11 cellular contexts compared by ENCODE assay signal in genomic region chr14:68970096-68970612, GRCh38. TPM values are rescaled to one million over a fixed set of nuclear protein-coding genes. Genes with fewer than 3 reads are reported as not detected.
DNase-seq lines count a peak whose midpoint lies in the region; ATAC-seq, FAIRE-seq and TF ChIP-seq lines count a peak whose summit lies in the region.
"Had no signal": no experiment of that assay in that cellular context is flagged by ENCODE, and none has a peak within 500 bp of the region (broad histone marks: within the 10 kb centered on the region; RNA-seq: fewer than 3 reads in every experiment).

No MANE protein-coding gene starts in this region.

- TF ChIP-seq CTCF in thoracic aorta (IDR thresholded peaks at IDR 0.05) = no peak

- ATAC-seq in thoracic aorta (ENCODE audit: insufficient number of reproducible peaks, low FRiP score, low read depth) = no peak
- ATAC-seq: left colon had no signal

- no peaks in the 10 kb centered on the region for H3K9me3 Mint-ChIP-seq in activated T-helper 1 cell treated with anti-CD3 and anti-CD28 coated beads, Interleukin-12 subunit alpha, Interleukin-12 subunit beta, Interleukin-2, Interleukin-4 antibody, amounts not matched to agents 30 ng/mL and 10 ng/mL and 1 ng/mL, durations not matched to agents 14 hours and 24 hours and 36 hours

- H3K9me3 ChIP-seq in iPS-20b (ENCODE audit: insufficient read depth, low read depth, low read length) (no peaks in the 10 kb centered on the region), thoracic aorta (no peaks in the 10 kb centered on the region)

- DNase-seq in activated gamma-delta T cell treated with Interleukin-2 at 50 U/mL for 16 hours = peak; percentile 34
- DNase-seq in activated gamma-delta T cell (lab: John Stamatoyannopoulos, UW) = no peak
- peak; percentile 16 for DNase-seq in activated T-helper 1 cell treated with anti-CD3 and anti-CD28 coated beads, Interleukin-12 subunit alpha, Interleukin-12 subunit beta, Interleukin-2, Interleukin-4 antibody, amounts not matched to agents 30 ng/mL and 10 ng/mL and 1 ng/mL, durations not matched to agents 14 hours and 24 hours and 36 hours (ENCODE audit: low spot score)
- no peak for DNase-seq in thoracic aorta (ENCODE audit: low spot score)
- DNase-seq in A172 (ENCODE audit: low spot score) = no peak
- no peak for DNase-seq in NK-92 treated with Interleukin-12 subunit alpha and Interleukin-12 subunit beta, amount 100 ng/mL, for 24 hours (lab: John Stamatoyannopoulos, UW)
- no peak for DNase-seq in HTR-8/SVneo (ENCODE audit: insufficient read length, low spot score)
- DNase-seq: left colon, SHP77 had no signal

- H3K36me3 ChIP-seq in iPS-20b (ENCODE audit: insufficient read depth, low read depth, low read length) = peaks cover 52% of the 10 kb centered on the region
- peaks cover 30% of the 10 kb centered on the region for H3K36me3 ChIP-seq in thoracic aorta

- H3K4me1 ChIP-seq in iPS-20b (ENCODE audit: insufficient read depth, low read length) = peaks cover 39% of the 10 kb centered on the region
- H3K4me1 ChIP-seq in thoracic aorta (ENCODE audit: control insufficient read depth in 1 of 2, low read depth in 2 of 2) = peaks cover 91 to 100% of the 10 kb centered on the region in 2 donors

- no peak overlapping the region for H3K27ac ChIP-seq in iPS-20b (ENCODE audit: low read length)
- H3K27ac ChIP-seq in thoracic aorta = peak overlapping the region; percentile 100

- H3K9ac ChIP-seq in iPS-20b (ENCODE audit: low read depth, low read length) = peak overlapping the region; percentile 28

- intact Hi-C loops in activated T-helper 1 cell treated with anti-CD3 and anti-CD28 coated beads, Interleukin-12 subunit alpha, Interleukin-12 subunit beta, Interleukin-2, Interleukin-4 antibody, amounts not matched to agents 30 ng/mL and 10 ng/mL and 1 ng/mL, durations not matched to agents 14 hours and 24 hours and 36 hours (cut with micrococcal nuclease) = no loop called here

- H3K27me3 Mint-ChIP-seq in activated T-helper 1 cell treated with anti-CD3 and anti-CD28 coated beads, Interleukin-12 subunit alpha, Interleukin-12 subunit beta, Interleukin-2, Interleukin-4 antibody, amounts not matched to agents 30 ng/mL and 10 ng/mL and 1 ng/mL, durations not matched to agents 14 hours and 24 hours and 36 hours (ENCODE audit: insufficient read depth) = peaks cover 3% of the 10 kb centered on the region

- peaks cover 34% of the 10 kb centered on the region for H3K4me1 Mint-ChIP-seq in activated T-helper 1 cell treated with anti-CD3 and anti-CD28 coated beads, Interleukin-12 subunit alpha, Interleukin-12 subunit beta, Interleukin-2, Interleukin-4 antibody, amounts not matched to agents 30 ng/mL and 10 ng/mL and 1 ng/mL, durations not matched to agents 14 hours and 24 hours and 36 hours (ENCODE audit: low read depth)

- no peak overlapping the region for H3K27ac Mint-ChIP-seq in activated T-helper 1 cell treated with anti-CD3 and anti-CD28 coated beads, Interleukin-12 subunit alpha, Interleukin-12 subunit beta, Interleukin-2, Interleukin-4 antibody, amounts not matched to agents 30 ng/mL and 10 ng/mL and 1 ng/mL, durations not matched to agents 14 hours and 24 hours and 36 hours

- H3K36me3 Mint-ChIP-seq in activated T-helper 1 cell treated with anti-CD3 and anti-CD28 coated beads, Interleukin-12 subunit alpha, Interleukin-12 subunit beta, Interleukin-2, Interleukin-4 antibody, amounts not matched to agents 30 ng/mL and 10 ng/mL and 1 ng/mL, durations not matched to agents 14 hours and 24 hours and 36 hours (ENCODE audit: low read depth) = peaks cover 19% of the 10 kb centered on the region

- peak overlapping the region; percentile 2; the same call in 1 of the 2 replicates for H3K4me3 ChIP-seq in iPS-20b (ENCODE audit: low read length)
- H3K4me3 ChIP-seq in thoracic aorta = peak overlapping the region; percentile 48

- H3K4me3 Mint-ChIP-seq in activated T-helper 1 cell treated with anti-CD3 and anti-CD28 coated beads, Interleukin-12 subunit alpha, Interleukin-12 subunit beta, Interleukin-2, Interleukin-4 antibody, amounts not matched to agents 30 ng/mL and 10 ng/mL and 1 ng/mL, durations not matched to agents 14 hours and 24 hours and 36 hours = peak overlapping the region; percentile 53

- H3K27me3 ChIP-seq in iPS-20b (ENCODE audit: insufficient read depth, low read length) (no peaks in the 10 kb centered on the region), thoracic aorta (replicated peaks; ENCODE audit: insufficient read depth) (no peaks in the 10 kb centered on the region)

- FAIRE-seq in HTR-8/SVneo (lab: Jason Lieb, UNC) = no peak
- FAIRE-seq: D721Med had no signal

RNA-seq across cellular contexts. Expression of gene ACTN1, which starts 8.9 kb away (rescaled TPM):
- 27.4 and 27.9 TPM in 2 replicates for total RNA-seq in activated T-helper 1 cell treated with anti-CD3 and anti-CD28 coated beads, Interleukin-12 subunit alpha, Interleukin-12 subunit beta, Interleukin-2, Interleukin-4 antibody, amounts not matched to agents 30 ng/mL and 10 ng/mL and 1 ng/mL, durations not matched to agents 14 hours and 24 hours and 36 hours
- total RNA-seq in thoracic aorta = 1,000 to 10,000 TPM; 1,201 to 1,291 TPM
- 146 and 148 TPM in 2 replicates for total RNA-seq in A172 (2014; rRNA removed; shearing (Covaris generic))

Comparison
In these comparisons a context has a peak if more than half of its experiments do, and no peak if none do; other contexts are left out.
1. DNase-seq: peak in activated gamma-delta T cell treated with Interleukin-2 at 50 U/mL for 16 hours (single experiment) and activated T-helper 1 cell treated with anti-CD3 and anti-CD28 coated beads, Interleukin-12 subunit alpha, Interleukin-12 subunit beta, Interleukin-2, Interleukin-4 antibody, amounts not matched to agents 30 ng/mL and 10 ng/mL and 1 ng/mL, durations not matched to agents 14 hours and 24 hours and 36 hours (single experiment); none in activated gamma-delta T cell (single experiment), thoracic aorta (single experiment), A172 (single experiment), NK-92 treated with Interleukin-12 subunit alpha and Interleukin-12 subunit beta, amount 100 ng/mL, for 24 hours (single experiment) and HTR-8/SVneo (single experiment).